19 cellular contexts compared by ENCODE assay signal in genomic region chr22:27270818-27271510, GRCh38.
DNase-seq lines count a peak whose midpoint lies in the region; TF ChIP-seq lines count a peak whose summit lies in the region.
"Had no signal": no experiment of that assay in that cellular context is flagged by ENCODE, and none has a peak within 500 bp of the region (broad histone marks: within the 10 kb centered on the region; RNA-seq: fewer than 3 reads in every experiment).

No MANE protein-coding gene starts in this region.

- H3K4me1 Mint-ChIP-seq in brain: peaks cover 64% of the 10 kb centered on the region
- H3K4me1 Mint-ChIP-seq: natural killer cell had no signal

- peak; percentile 89 for DNase-seq in NCI-H2171 treated with DMSO at 0.1 percent for 48 hours (lab: John Stamatoyannopoulos, UW)
- DNase-seq in left ventricle myocardium inferior: peak; percentile 37
- peak; percentile 74 for DNase-seq in putamen (ENCODE audit: low spot score)
- no peak for DNase-seq in NCI-H2029 treated with DMSO at 0.1 percent for 48 hours (lab: John Stamatoyannopoulos, UW)
- DNase-seq in hippocampal formation (lab: John Stamatoyannopoulos, UW): no peak
- no peak for DNase-seq in activated CD4-positive, alpha-beta T cell treated with anti-CD3 and anti-CD28 coated beads for 4 hours
- DNase-seq: activated CD8-positive, alpha-beta memory T cell treated with anti-CD3 and anti-CD28 coated beads, Interleukin-2, amount 50 U/mL, for 48 hours; COR-L47; foreskin keratinocyte; mesenchymal stem cell; natural killer cell; NCI-H1105; NCI-H748 treated with DMSO at 0.1 percent for 48 hours; SJCRH30; stimulated activated CD4-positive, alpha-beta T cell treated with anti-CD3 and anti-CD28 coated beads, Interleukin-4, amount 100 ng/mL, for 4 hours had no signal

- peaks cover 10% of the 10 kb centered on the region for H3K27me3 Mint-ChIP-seq in brain

- H3K36me3 ChIP-seq in left ventricle myocardium inferior: no peaks in the 10 kb centered on the region
- H3K36me3 ChIP-seq: SJCRH30, upper lobe of left lung had no signal

- H3K4me1 ChIP-seq in left ventricle myocardium inferior: peaks cover 8% of the 10 kb centered on the region
- H3K4me1 ChIP-seq: foreskin keratinocyte, SJCRH30, upper lobe of left lung had no signal

- intact Hi-C loops in left ventricle myocardium inferior (cut with micrococcal nuclease): no loop called here

- H3K27me3 ChIP-seq in left ventricle myocardium inferior (ENCODE audit: low read depth): peaks cover 67% of the 10 kb centered on the region
- H3K27me3 ChIP-seq: SJCRH30, upper lobe of left lung had no signal

- H3K4me3 ChIP-seq in left ventricle myocardium inferior: peak overlapping the region; percentile 23
- H3K4me3 ChIP-seq: SJCRH30, upper lobe of left lung had no signal

- no peaks in the 10 kb centered on the region for H3K36me3 Mint-ChIP-seq in brain
- H3K36me3 Mint-ChIP-seq: natural killer cell had no signal

- H3K9me3 ChIP-seq in left ventricle myocardium inferior (replicated peaks): no peaks in the 10 kb centered on the region
- H3K9me3 ChIP-seq: SJCRH30, upper lobe of left lung had no signal

- TF ChIP-seq CTCF in brain (conservative IDR thresholded peaks at IDR 0.05) (no peak), left ventricle myocardium inferior (IDR thresholded peaks at IDR 0.05; ENCODE audit: borderline replicate concordance) (no peak)

- peak overlapping the region; percentile 14 to 97 (median 77) for H3K27ac Mint-ChIP-seq in brain
- H3K27ac Mint-ChIP-seq: natural killer cell; T-helper 1 cell treated with Interleukin-12 subunit alpha and Interleukin-12 subunit beta and Interleukin-4 antibody, amounts not matched to agents 30 μg/mL and 1 μg/mL, for 36 hours had no signal

- peaks cover 6 to 37% (median 9%) of the 10 kb centered on the region in 5 experiments for H3K9me3 Mint-ChIP-seq in brain
- H3K9me3 Mint-ChIP-seq: natural killer cell; T-helper 1 cell treated with Interleukin-12 subunit alpha and Interleukin-12 subunit beta and Interleukin-4 antibody, amounts not matched to agents 30 μg/mL and 1 μg/mL, for 36 hours had no signal

- no peak overlapping the region for H3K27ac ChIP-seq in left ventricle myocardium inferior (replicated peaks)
- H3K27ac ChIP-seq: epithelial cell of prostate, foreskin keratinocyte, SJCRH30, upper lobe of left lung had no signal

- no peak overlapping the region for H3K4me3 Mint-ChIP-seq in brain
- H3K4me3 Mint-ChIP-seq: natural killer cell; T-helper 1 cell treated with Interleukin-12 subunit alpha and Interleukin-12 subunit beta and Interleukin-4 antibody, amounts not matched to agents 30 μg/mL and 1 μg/mL, for 36 hours had no signal

Comparison
In these comparisons a context has a peak if more than half of its experiments do, and no peak if none do; other contexts are left out.
1. DNase-seq: peak in NCI-H2171 treated with DMSO at 0.1 percent for 48 hours (single experiment), left ventricle myocardium inferior (single experiment) and putamen (single experiment); none in NCI-H2029 treated with DMSO at 0.1 percent for 48 hours (single experiment), hippocampal formation (0 of 2) and activated CD4-positive, alpha-beta T cell treated with anti-CD3 and anti-CD28 coated beads for 4 hours (0 of 2).